9 cellular contexts compared by ENCODE assay signal in genomic region chr3:107661447-107662108, GRCh38.
DNase-seq lines count a peak whose midpoint lies in the region; ATAC-seq, FAIRE-seq and TF ChIP-seq lines count a peak whose summit lies in the region.
"Had no signal": no experiment of that assay in that cellular context is flagged by ENCODE, and none has a peak within 500 bp of the region (broad histone marks: within the 10 kb centered on the region; RNA-seq: fewer than 3 reads in every experiment).

No MANE protein-coding gene starts in this region.

- no peak for FAIRE-seq in urothelium cell line (lab: Jason Lieb, UNC)

- H3K27me3 ChIP-seq in rectal smooth muscle tissue (ENCODE audit: control insufficient read depth, insufficient read depth, low read length) = no peaks in the 10 kb centered on the region

- ATAC-seq in GM18909 (IDR thresholded peaks at IDR 0.05; ENCODE audit: poor library complexity, unreplicated experiment) = peak; percentile 52
- ATAC-seq in HG03571 (IDR thresholded peaks at IDR 0.05; ENCODE audit: unreplicated experiment) = peak; percentile 51

- no peak for TF ChIP-seq CTCF in choroid plexus epithelial cell (conservative IDR thresholded peaks at IDR 0.05; ENCODE audit: low read depth, low read length)

- in situ Hi-C loops in G401 (cut with HindIII; ENCODE audit: low sequenced_read_pairs) = no loop called here

- peaks cover 2% of the 10 kb centered on the region for H3K36me3 ChIP-seq in rectal smooth muscle tissue (ENCODE audit: control insufficient read depth, insufficient read depth, low read length)

- H3K4me3 ChIP-seq in choroid plexus epithelial cell (ENCODE audit: low read depth, low read length) = peak overlapping the region; percentile 1
- no peak overlapping the region for H3K4me3 ChIP-seq in rectal smooth muscle tissue (ENCODE audit: low read length)

- H3K4me1 ChIP-seq in rectal smooth muscle tissue (ENCODE audit: control insufficient read depth, insufficient read depth, low read length) = peaks cover 15% of the 10 kb centered on the region

- peak overlapping the region; percentile 59 for H3K27ac ChIP-seq in rectal smooth muscle tissue (ENCODE audit: low read depth, low read length)

- DNase-seq in choroid plexus epithelial cell (ENCODE audit: low read depth) (peak; percentile 49), T1000 (lab: John Stamatoyannopoulos, UW) (no peak), SIG-M5 (lab: John Stamatoyannopoulos, UW) (no peak), urothelium cell line (ENCODE audit: low spot score) (no peak), G401 (ENCODE audit: low spot score) (no peak)
- DNase-seq: KG1 had no signal

- no peak overlapping the region for H3K9ac ChIP-seq in rectal smooth muscle tissue (ENCODE audit: low read length)
